In the genomic region with DNA sequence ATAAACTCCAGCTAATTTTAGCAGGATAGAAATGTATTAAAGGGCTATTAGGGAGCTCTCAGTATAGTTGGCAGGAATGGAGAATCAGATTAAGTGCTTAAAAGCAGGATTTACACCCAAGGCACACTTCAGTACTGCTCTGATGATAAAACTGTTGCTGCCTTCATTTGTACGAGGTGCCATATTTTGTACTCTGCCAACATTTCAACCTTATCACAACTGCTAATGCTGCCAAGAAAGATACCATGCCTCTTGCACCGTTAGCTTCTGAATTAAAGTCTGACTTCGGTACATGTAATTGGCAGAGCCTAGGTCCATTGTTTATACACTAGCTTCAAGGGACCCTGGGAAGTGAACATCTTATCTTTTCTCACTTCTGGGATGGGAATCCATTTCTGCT, we compare ENCODE assay signal across 31 cellular contexts.
"Had no signal": no experiment of that assay in that cellular context is flagged by ENCODE, and none has a peak within 500 bp of the region (broad histone marks: within the 10 kb centered on the region; RNA-seq: fewer than 3 reads in every experiment).

No MANE protein-coding gene starts in this region.

- H3K9me3 ChIP-seq: adrenal gland, body of pancreas, colonic mucosa had no signal

- H3K27ac ChIP-seq: adrenal gland, body of pancreas, colonic mucosa, WERI-Rb-1 had no signal

- H3K36me3 Mint-ChIP-seq: activated naive CD4-positive, alpha-beta T cell treated with anti-CD3 and anti-CD28 coated beads, Interleukin-2, amount 50 U/mL, for 24 hours; activated naive CD8-positive, alpha-beta T cell treated with anti-CD3 and anti-CD28 coated beads for 36 hours had no signal

- DNase-seq: activated B cell treated with CpG ODN at 0.5 μM for 24 hours; activated CD4-positive, alpha-beta T cell treated with anti-CD3 and anti-CD28 coated beads for 48 hours; activated CD4-positive, alpha-beta T cell treated with anti-CD3 and anti-CD28 coated beads, Interleukin-2, amount 50 U/mL, for 1 hour; activated CD4-positive, alpha-beta T cell treated with anti-CD3 and anti-CD28 coated beads, Interleukin-2, amount 50 U/mL, for 48 hours; activated CD8-positive, alpha-beta memory T cell treated with anti-CD3 and anti-CD28 coated beads for 24 hours; activated CD8-positive, alpha-beta T cell treated with anti-CD3 and anti-CD28 coated beads for 36 hours; activated effector memory CD4-positive, alpha-beta T cell treated with anti-CD3 and anti-CD28 coated beads, Interleukin-2, amount 50 U/mL, for 16 hours; activated naive CD4-positive, alpha-beta T cell treated with anti-CD3 and anti-CD28 coated beads for 36 hours; activated naive CD8-positive, alpha-beta T cell treated with anti-CD3 and anti-CD28 coated beads for 36 hours; activated naive CD8-positive, alpha-beta T cell treated with anti-CD3 and anti-CD28 coated beads, Interleukin-2, amount 50 U/mL, for 24 hours; activated T-cell treated with anti-CD3 and anti-CD28 coated beads, Interleukin-2, amount 50 U/mL, for 48 hours; adrenal gland; amygdala; aorta; body of pancreas; central memory CD4-positive, alpha-beta T cell; cerebellar nuclear complex; colonic mucosa; effector CD8-positive, alpha-beta T cell; foreskin fibroblast; head of caudate nucleus; T-helper 1 cell; T-helper 17 cell; T1000; WERI-Rb-1 had no signal

- H3K4me1 Mint-ChIP-seq: activated B cell treated with CpG ODN at 0.5 μM for 24 hours; activated naive CD4-positive, alpha-beta T cell treated with anti-CD3 and anti-CD28 coated beads, Interleukin-2, amount 50 U/mL, for 24 hours; activated naive CD8-positive, alpha-beta T cell treated with anti-CD3 and anti-CD28 coated beads for 36 hours; activated naive CD8-positive, alpha-beta T cell treated with anti-CD3 and anti-CD28 coated beads, Interleukin-2, amount 50 U/mL, for 24 hours; T-helper 17 cell had no signal

- H3K36me3 ChIP-seq: adrenal gland, colonic mucosa, WERI-Rb-1 had no signal

- H3K9me3 Mint-ChIP-seq: activated CD8-positive, alpha-beta T cell treated with anti-CD3 and anti-CD28 coated beads for 36 hours; activated naive CD4-positive, alpha-beta T cell treated with anti-CD3 and anti-CD28 coated beads, Interleukin-2, amount 50 U/mL, for 24 hours; activated T-helper 1 cell treated with anti-CD3 and anti-CD28 coated beads, Interleukin-12 subunit alpha, Interleukin-12 subunit beta, Interleukin-2, Interleukin-4 antibody, amounts not matched to agents 30 ng/mL and 10 ng/mL and 1 ng/mL, durations not matched to agents 14 hours and 24 hours and 36 hours; activated T-helper 2 cell treated with anti-CD3 and anti-CD28 coated beads, Interferon-gamma antibody, Interleukin-2, Interleukin-4, amounts not matched to agents 10 μg/mL and 5 μg/mL and 100 μg/mL, durations not matched to agents 14 hours and 24 hours and 36 hours had no signal

- H3K4me3 ChIP-seq: adrenal gland, body of pancreas, colonic mucosa had no signal

- H3K27ac Mint-ChIP-seq: activated B cell treated with CpG ODN at 0.5 μM for 24 hours; activated CD8-positive, alpha-beta T cell treated with anti-CD3 and anti-CD28 coated beads for 36 hours; activated naive CD4-positive, alpha-beta T cell treated with anti-CD3 and anti-CD28 coated beads for 36 hours; activated naive CD4-positive, alpha-beta T cell treated with anti-CD3 and anti-CD28 coated beads, Interleukin-2, amount 50 U/mL, for 24 hours; activated naive CD8-positive, alpha-beta T cell treated with anti-CD3 and anti-CD28 coated beads for 36 hours; activated naive CD8-positive, alpha-beta T cell treated with anti-CD3 and anti-CD28 coated beads, Interleukin-2, amount 50 U/mL, for 24 hours; activated T-helper 1 cell treated with anti-CD3 and anti-CD28 coated beads, Interleukin-12 subunit alpha, Interleukin-12 subunit beta, Interleukin-2, Interleukin-4 antibody, amounts not matched to agents 30 ng/mL and 10 ng/mL and 1 ng/mL, durations not matched to agents 14 hours and 24 hours and 36 hours; activated T-helper 2 cell treated with anti-CD3 and anti-CD28 coated beads, Interferon-gamma antibody, Interleukin-2, Interleukin-4, amounts not matched to agents 10 μg/mL and 5 μg/mL and 100 μg/mL, durations not matched to agents 14 hours and 24 hours and 36 hours; T-helper 17 cell; T-helper 2 cell treated with Interferon-gamma antibody and Interleukin-4, amounts not matched to agents 5 μg/mL and 100 μg/mL, for 36 hours had no signal

- H3K27me3 Mint-ChIP-seq: activated B cell treated with CpG ODN at 0.5 μM for 24 hours; activated CD8-positive, alpha-beta T cell treated with anti-CD3 and anti-CD28 coated beads for 36 hours; activated naive CD4-positive, alpha-beta T cell treated with anti-CD3 and anti-CD28 coated beads, Interleukin-2, amount 50 U/mL, for 24 hours; activated naive CD8-positive, alpha-beta T cell treated with anti-CD3 and anti-CD28 coated beads for 36 hours; activated naive CD8-positive, alpha-beta T cell treated with anti-CD3 and anti-CD28 coated beads, Interleukin-2, amount 50 U/mL, for 24 hours; T-helper 17 cell had no signal

- H3K27me3 ChIP-seq: adrenal gland, body of pancreas, colonic mucosa had no signal

- H3K4me1 ChIP-seq: adrenal gland, body of pancreas, colonic mucosa had no signal

- H3K4me3 Mint-ChIP-seq: activated B cell treated with CpG ODN at 0.5 μM for 24 hours; activated CD8-positive, alpha-beta T cell treated with anti-CD3 and anti-CD28 coated beads for 36 hours; activated naive CD4-positive, alpha-beta T cell treated with anti-CD3 and anti-CD28 coated beads for 36 hours; activated naive CD4-positive, alpha-beta T cell treated with anti-CD3 and anti-CD28 coated beads, Interleukin-2, amount 50 U/mL, for 24 hours; activated naive CD8-positive, alpha-beta T cell treated with anti-CD3 and anti-CD28 coated beads for 36 hours; activated naive CD8-positive, alpha-beta T cell treated with anti-CD3 and anti-CD28 coated beads, Interleukin-2, amount 50 U/mL, for 24 hours; activated T-helper 1 cell treated with anti-CD3 and anti-CD28 coated beads, Interleukin-12 subunit alpha, Interleukin-12 subunit beta, Interleukin-2, Interleukin-4 antibody, amounts not matched to agents 30 ng/mL and 10 ng/mL and 1 ng/mL, durations not matched to agents 14 hours and 24 hours and 36 hours; T-helper 17 cell; T-helper 2 cell treated with Interferon-gamma antibody and Interleukin-4, amounts not matched to agents 5 μg/mL and 100 μg/mL, for 36 hours had no signal

- ATAC-seq: activated CD4-positive, CD25-positive, alpha-beta regulatory T cell treated with anti-CD3 and anti-CD28 coated beads, Interleukin-2, amount 50 U/mL, for 24 hours; activated CD8-positive, alpha-beta T cell treated with anti-CD3 and anti-CD28 coated beads for 36 hours; activated naive CD8-positive, alpha-beta T cell treated with anti-CD3 and anti-CD28 coated beads, Interleukin-2, amount 50 U/mL, for 24 hours; body of pancreas; esophagus mucosa; T-helper 17 cell had no signal
